18 cellular contexts compared by ENCODE assay signal in genomic region chr6:102736941-102737368, GRCh38.
A peak's percentile ranks its signal among the peaks of the same experiment; 100 is the strongest.
DNase-seq lines count a peak whose midpoint lies in the region; TF ChIP-seq lines count a peak whose summit lies in the region.
"Had no signal": no experiment of that assay in that cellular context is flagged by ENCODE, and none has a peak within 500 bp of the region (broad histone marks: within the 10 kb centered on the region; RNA-seq: fewer than 3 reads in every experiment).

No MANE protein-coding gene starts in this region.

- in situ Hi-C loops in mammary epithelial cell (cut with MboI; ENCODE audit: low sequenced_read_pairs in 2 of 2): no loop called here

- WGBS in mammary epithelial cell (ENCODE audit: low coverage, missing lambda C conversion rate): 40% methylated on average over 2 of the region's 2 CpGs
- WGBS in adrenal gland, 4 donors: 67 to 87% (median 77%) methylated on average over 2 of the region's 2 CpGs

- intact Hi-C loops in MCF 10A (cut with micrococcal nuclease) (no loop called here), mammary epithelial cell (cut with micrococcal nuclease) (no loop called here), adrenal gland (cut with DNase I) (no loop called here)

- H3K4me3 Mint-ChIP-seq in MCF 10A (ENCODE audit: unreplicated experiment): no peak overlapping the region
- H3K4me3 Mint-ChIP-seq: GM23338 had no signal

- H3K27me3 Mint-ChIP-seq in MCF 10A (ENCODE audit: insufficient read depth, unreplicated experiment): no peaks in the 10 kb centered on the region

- POLR2A ChIA-PET in MCF 10A (lab: Yijun Ruan, JAX): no interaction called here

- no TSS peak for BruUV-seq in MCF 10A (replicated peaks; lab: Mats Ljungman, UMichigan)
- no TSS peak for BruUV-seq in mammary epithelial cell (replicated peaks; lab: Mats Ljungman, UMichigan)

- no peaks in the 10 kb centered on the region for H3K27me3 ChIP-seq in mammary epithelial cell (ENCODE audit: insufficient read depth, low read length)
- H3K27me3 ChIP-seq in adrenal gland: no peaks in the 10 kb centered on the region
- H3K27me3 ChIP-seq: cardiac muscle cell, ovary, SJCRH30, tibial nerve had no signal

- no peak overlapping the region for H3K4me3 ChIP-seq in mammary epithelial cell (replicated peaks in 1 of 3; ENCODE audit: insufficient read depth in 1 of 3, low read depth in 2 of 3, low read length in 3 of 3)
- no peak overlapping the region for H3K4me3 ChIP-seq in adrenal gland
- H3K4me3 ChIP-seq: cardiac muscle cell, GM23338, left ventricle myocardium inferior, ovary, SJCRH30, tibial nerve had no signal

- no peak overlapping the region for H3K9ac ChIP-seq in mammary epithelial cell (ENCODE audit: insufficient read depth, low read length)

- no peak for DNase-seq in MCF 10A (ENCODE audit: unreplicated experiment)
- DNase-seq in mammary epithelial cell: no peak
- DNase-seq in astrocyte of the hippocampus (ENCODE audit: low read depth, low spot score): peak; percentile 50
- DNase-seq in iris pigment epithelial cell (ENCODE audit: low read depth): peak; percentile 59
- no peak for DNase-seq in adrenal gland
- no peak for DNase-seq in NCI-H187 treated with DMSO at 0.1 percent for 48 hours (lab: John Stamatoyannopoulos, UW)
- DNase-seq in DMS53 (lab: John Stamatoyannopoulos, UW): no peak
- DNase-seq in SHP77 (lab: John Stamatoyannopoulos, UW): no peak
- DNase-seq: activated CD8-positive, alpha-beta memory T cell treated with anti-CD3 and anti-CD28 coated beads, Interleukin-2, amount 50 U/mL, for 4 hours; effector CD4-positive, alpha-beta T cell; left ventricle myocardium inferior; NCI-H1436 treated with DMSO at 0.1 percent for 48 hours; ovary; SJCRH30; T1000 had no signal

- H3K79me2 ChIP-seq in mammary epithelial cell (ENCODE audit: insufficient read depth, low read length): no peaks in the 10 kb centered on the region

- H3K9me3 ChIP-seq in mammary epithelial cell (replicated peaks; ENCODE audit: insufficient read depth, low read length): no peaks in the 10 kb centered on the region
- no peaks in the 10 kb centered on the region for H3K9me3 ChIP-seq in adrenal gland (replicated peaks in 1 of 3)
- H3K9me3 ChIP-seq: left ventricle myocardium inferior, ovary, SJCRH30, tibial nerve had no signal

- H3K36me3 Mint-ChIP-seq in MCF 10A (ENCODE audit: insufficient read depth, unreplicated experiment): no peaks in the 10 kb centered on the region

- no peak overlapping the region for H3K27ac ChIP-seq in mammary epithelial cell (ENCODE audit: insufficient read depth, low read depth, low read length)
- H3K27ac ChIP-seq in adrenal gland: no peak overlapping the region
- H3K27ac ChIP-seq: cardiac muscle cell, left ventricle myocardium inferior, ovary, SJCRH30, tibial nerve had no signal

- H3K4me1 ChIP-seq in mammary epithelial cell (ENCODE audit: insufficient read depth, low read length): no peaks in the 10 kb centered on the region
- no peaks in the 10 kb centered on the region for H3K4me1 ChIP-seq in adrenal gland (replicated peaks in 1 of 2)
- H3K4me1 ChIP-seq: left ventricle myocardium inferior, SJCRH30, tibial nerve had no signal

- H2AFZ ChIP-seq in mammary epithelial cell (ENCODE audit: low read depth, low read length): no peak overlapping the region
- H2AFZ ChIP-seq: GM23338 had no signal

- TF ChIP-seq CTCF in MCF 10A (IDR thresholded peaks at IDR 0.05; ENCODE audit: unreplicated experiment) (no peak), mammary epithelial cell (conservative IDR thresholded peaks at IDR 0.05 in 1 of 2, IDR thresholded peaks at IDR 0.05 in 1 of 2; ENCODE audit: extremely low read depth in 1 of 2, insufficient read depth in 1 of 2, low read depth in 1 of 2, low read length in 2 of 2) (no peak), adrenal gland (IDR thresholded peaks at IDR 0.05) (no peak)

- H3K9me3 Mint-ChIP-seq in MCF 10A (ENCODE audit: unreplicated experiment): no peaks in the 10 kb centered on the region
- H3K9me3 Mint-ChIP-seq: GM23338 had no signal

- dilution Hi-C loops in mammary epithelial cell (cut with HindIII; ENCODE audit: low sequenced_read_pairs): no loop called here

- no peak for TF ChIP-seq POLR2A in adrenal gland (IDR thresholded peaks at IDR 0.05)

- H3K4me2 ChIP-seq in mammary epithelial cell (ENCODE audit: insufficient read depth, low read depth, low read length): no peak overlapping the region
- H3K4me2 ChIP-seq: GM23338 had no signal

- H3K4me1 Mint-ChIP-seq in MCF 10A (ENCODE audit: insufficient read depth, unreplicated experiment): peaks cover 28% of the 10 kb centered on the region

- H3K27ac Mint-ChIP-seq in MCF 10A (ENCODE audit: low read depth, unreplicated experiment): peak overlapping the region; percentile 29
- H3K27ac Mint-ChIP-seq: GM23338 had no signal

- no peaks in the 10 kb centered on the region for H4K20me1 ChIP-seq in mammary epithelial cell (ENCODE audit: insufficient read depth, low read length)

- H3K36me3 ChIP-seq in mammary epithelial cell (ENCODE audit: insufficient read depth, low read length) (no peaks in the 10 kb centered on the region), adrenal gland (replicated peaks in 1 of 2) (no peaks in the 10 kb centered on the region)
- H3K36me3 ChIP-seq: cardiac muscle cell, left ventricle myocardium inferior, ovary, SJCRH30, tibial nerve had no signal

- CTCF ChIA-PET in MCF 10A (lab: Yijun Ruan, JAX): interaction anchor here (0.6 to 0.7 kb wide), 2 partner anchors 10 to 43 kb away, joined by 3 to 5 read pairs; no protein-coding TSS in a partner anchor
- CTCF ChIA-PET in mammary epithelial cell (lab: Charles Lee; ENCODE audit: low non-redundant PET): no interaction called here

Comparison
In these comparisons a context has a peak if more than half of its experiments do, and no peak if none do; other contexts are left out.
1. DNase-seq: peak in astrocyte of the hippocampus (single experiment) and iris pigment epithelial cell (single experiment); none in MCF 10A (single experiment), mammary epithelial cell (single experiment), adrenal gland (0 of 7), NCI-H187 treated with DMSO at 0.1 percent for 48 hours (single experiment), DMS53 (single experiment) and SHP77 (0 of 2).